ENCODE assay signal across 30 cellular contexts in the genomic region with DNA sequence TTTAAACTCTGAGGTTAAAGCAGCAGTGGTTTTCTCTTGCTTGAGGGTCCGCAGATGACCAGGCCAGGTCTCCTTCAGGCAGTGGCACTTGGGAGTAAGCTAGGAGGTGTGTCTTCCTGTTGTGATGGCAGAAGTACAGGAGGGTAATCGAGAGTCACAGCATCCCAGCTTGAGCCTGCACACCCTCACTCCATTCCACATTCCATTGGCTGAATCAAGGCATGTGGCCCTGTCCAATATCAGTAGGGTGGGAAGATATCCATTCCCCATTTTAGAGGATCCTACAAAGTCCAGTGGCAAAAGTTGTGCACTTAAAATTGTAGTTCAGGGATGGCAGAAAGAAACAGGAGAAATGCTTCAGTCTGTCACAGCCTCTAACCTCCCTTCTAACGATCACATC. TPM values are rescaled to one million over a fixed set of nuclear protein-coding genes. Genes with fewer than 3 reads are reported as not detected.
DNase-seq lines count a peak whose midpoint lies in the region; ATAC-seq, FAIRE-seq and TF ChIP-seq lines count a peak whose summit lies in the region.
"Had no signal": no experiment of that assay in that cellular context is flagged by ENCODE, and none has a peak within 500 bp of the region (broad histone marks: within the 10 kb centered on the region; RNA-seq: fewer than 3 reads in every experiment).

No MANE protein-coding gene starts in this region.

- H3K4me3 Mint-ChIP-seq in HFFc6 (peak overlapping the region; percentile 40; the same call in 1 of the 2 replicates), astrocyte (ENCODE audit: unreplicated experiment) (no peak overlapping the region)
- H3K4me3 Mint-ChIP-seq: activated CD8-positive, alpha-beta T cell treated with anti-CD3 and anti-CD28 coated beads, Interleukin-2, amount 10 ng/mL, durations not matched to agents 7 days and 5 days; activated T-helper 17 cell treated with anti-CD3 and anti-CD28 coated beads, Interleukin-2, amount 50 U/mL, for 72 hours; B cell; CD8-positive, alpha-beta memory T cell; IgD-negative memory B cell; stimulated activated memory B cell treated with anti-CD40 and anti-IgM and Interleukin-4, amounts not matched to agents 10 μg/mL and 1 μg/mL and 100 μg/mL, for 72 hours had no signal

- no peaks in the 10 kb centered on the region for H3K79me2 ChIP-seq in astrocyte (ENCODE audit: insufficient read depth, low read length)
- H3K79me2 ChIP-seq in osteoblast (ENCODE audit: insufficient read depth, low read length): no peaks in the 10 kb centered on the region

- H3K27me3 ChIP-seq in AG04450 (ENCODE audit: control insufficient read depth, insufficient read depth, low read length): no peaks in the 10 kb centered on the region
- no peaks in the 10 kb centered on the region for H3K27me3 ChIP-seq in astrocyte (ENCODE audit: insufficient read depth, low read length)
- no peaks in the 10 kb centered on the region for H3K27me3 ChIP-seq in osteoblast (ENCODE audit: insufficient read depth, low read length)
- H3K27me3 ChIP-seq in ascending aorta: no peaks in the 10 kb centered on the region
- H3K27me3 ChIP-seq: right lobe of liver, suprapubic skin, upper lobe of right lung had no signal

- H3K27ac ChIP-seq in AG04450 (ENCODE audit: low read depth, low read length): peak overlapping the region; percentile 48
- peak overlapping the region; percentile 22 for H3K27ac ChIP-seq in astrocyte (ENCODE audit: low read depth, low read length)
- H3K27ac ChIP-seq in osteoblast (ENCODE audit: low read depth, low read length): peak overlapping the region; percentile 27
- no peak overlapping the region for H3K27ac ChIP-seq in ascending aorta
- H3K27ac ChIP-seq: A549, coronary artery, prostate gland, right lobe of liver, suprapubic skin, upper lobe of right lung had no signal

- CTCF ChIA-PET in AG04450 (lab: Charles Lee): interaction anchor here (0.8 kb wide), 1 partner anchor 37 kb away, joined by 3 read pairs; no protein-coding TSS in a partner anchor

- DNase-seq in AG04450 (ENCODE audit: low read depth, low spot score): no peak
- no peak for DNase-seq in HFFc6
- DNase-seq in astrocyte (ENCODE audit: low read depth): no peak
- no peak for DNase-seq in osteoblast (ENCODE audit: insufficient read length, low spot score, missing footprints)
- no peak for DNase-seq in superior temporal gyrus (ENCODE audit: extremely low spot score)
- no peak for DNase-seq in ascending aorta (ENCODE audit: low spot score in 2 of 2)
- no peak for DNase-seq in 8988T
- DNase-seq: activated CD8-positive, alpha-beta T cell treated with anti-CD3 and anti-CD28 coated beads, Interleukin-2, amount 10 ng/mL, durations not matched to agents 7 days and 5 days; activated naive CD4-positive, alpha-beta T cell treated with anti-CD3 and anti-CD28 coated beads, Interleukin-2, amount 50 U/mL, for 16 hours; amniotic stem cell; CD8-positive, alpha-beta memory T cell; effector memory CD4-positive, alpha-beta T cell; erythroblast; left ventricle myocardium superior; NCI-H146; NCI-H226; NCI-H69; right lobe of liver; Right ventricle myocardium superior; upper lobe of right lung had no signal

- H3K27me3 Mint-ChIP-seq in HFFc6 (ENCODE audit: insufficient read depth) (no peaks in the 10 kb centered on the region), astrocyte (ENCODE audit: low read depth, unreplicated experiment) (no peaks in the 10 kb centered on the region)
- H3K27me3 Mint-ChIP-seq: activated T-helper 17 cell treated with anti-CD3 and anti-CD28 coated beads, Interleukin-2, amount 50 U/mL, for 72 hours; B cell had no signal

- H3K4me1 ChIP-seq in astrocyte (ENCODE audit: insufficient read depth, low read length) (peaks cover 19% of the 10 kb centered on the region), osteoblast (ENCODE audit: insufficient read depth, low read length) (peaks cover 15% of the 10 kb centered on the region), ascending aorta (no peaks in the 10 kb centered on the region)
- H3K4me1 ChIP-seq: prostate gland, right lobe of liver, upper lobe of right lung had no signal

- no peak for TF ChIP-seq CTCF in AG04450 (IDR thresholded peaks at IDR 0.05; ENCODE audit: low read depth, low read length)
- no peak for TF ChIP-seq CTCF in HFFc6 (IDR thresholded peaks at IDR 0.05)
- no peak for TF ChIP-seq CTCF in astrocyte (IDR thresholded peaks at IDR 0.05; ENCODE audit: insufficient read depth, low read depth, low read length)
- no peak for TF ChIP-seq CTCF in osteoblast (IDR thresholded peaks at IDR 0.05; ENCODE audit: extremely low read depth, low read depth, low read length)
- TF ChIP-seq CTCF in ascending aorta (IDR thresholded peaks at IDR 0.05): no peak

- H3K4me3 ChIP-seq in AG04450 (ENCODE audit: low read depth, low read length): no peak overlapping the region
- H3K4me3 ChIP-seq in astrocyte (ENCODE audit: insufficient read depth, low read depth, low read length): no peak overlapping the region
- H3K4me3 ChIP-seq in osteoblast (ENCODE audit: insufficient read depth, low read length): no peak overlapping the region
- H3K4me3 ChIP-seq in ascending aorta: no peak overlapping the region
- H3K4me3 ChIP-seq: A549, coronary artery, prostate gland, right lobe of liver, suprapubic skin, upper lobe of right lung had no signal

- ATAC-seq in GM21367 (IDR thresholded peaks at IDR 0.05; ENCODE audit: unreplicated experiment): no peak
- ATAC-seq: A549; activated CD8-positive, alpha-beta T cell treated with anti-CD3 and anti-CD28 coated beads, Interleukin-2, amount 10 ng/mL, durations not matched to agents 7 days and 5 days; left ventricle myocardium superior; stimulated activated memory B cell treated with anti-CD40 and anti-IgM and Interleukin-4, amounts not matched to agents 10 μg/mL and 1 μg/mL and 100 μg/mL, for 72 hours had no signal

- H3K36me3 ChIP-seq in astrocyte (ENCODE audit: insufficient read depth, low read length): no peaks in the 10 kb centered on the region
- no peaks in the 10 kb centered on the region for H3K36me3 ChIP-seq in osteoblast (ENCODE audit: insufficient read depth, low read length)
- H3K36me3 ChIP-seq in ascending aorta: no peaks in the 10 kb centered on the region
- H3K36me3 ChIP-seq: prostate gland, right lobe of liver, suprapubic skin, upper lobe of right lung had no signal

- no peaks in the 10 kb centered on the region for H3K36me3 Mint-ChIP-seq in HFFc6 (ENCODE audit: low read depth)
- no peaks in the 10 kb centered on the region for H3K36me3 Mint-ChIP-seq in astrocyte (ENCODE audit: low read depth, unreplicated experiment)
- H3K36me3 Mint-ChIP-seq: stimulated activated memory B cell treated with anti-CD40 and anti-IgM and Interleukin-4, amounts not matched to agents 10 μg/mL and 1 μg/mL and 100 μg/mL, for 72 hours had no signal

- no peak for FAIRE-seq in astrocyte (lab: Jason Lieb, UNC)
- FAIRE-seq: A549, islet of Langerhans had no signal

- H3K9me3 Mint-ChIP-seq in HFFc6: no peaks in the 10 kb centered on the region
- H3K9me3 Mint-ChIP-seq in astrocyte (ENCODE audit: unreplicated experiment): no peaks in the 10 kb centered on the region
- H3K9me3 Mint-ChIP-seq: activated T-helper 17 cell treated with anti-CD3 and anti-CD28 coated beads, Interleukin-2, amount 50 U/mL, for 72 hours; CD8-positive, alpha-beta memory T cell; IgD-negative memory B cell; stimulated activated memory B cell treated with anti-CD40 and anti-IgM and Interleukin-4, amounts not matched to agents 10 μg/mL and 1 μg/mL and 100 μg/mL, for 72 hours had no signal

- peaks cover 26% of the 10 kb centered on the region for H3K4me1 Mint-ChIP-seq in HFFc6 (ENCODE audit: low read depth)
- H3K4me1 Mint-ChIP-seq in astrocyte (ENCODE audit: low read depth, unreplicated experiment): peaks cover 9% of the 10 kb centered on the region
- H3K4me1 Mint-ChIP-seq: activated T-helper 17 cell treated with anti-CD3 and anti-CD28 coated beads, Interleukin-2, amount 50 U/mL, for 72 hours; B cell; CD8-positive, alpha-beta memory T cell; stimulated activated memory B cell treated with anti-CD40 and anti-IgM and Interleukin-4, amounts not matched to agents 10 μg/mL and 1 μg/mL and 100 μg/mL, for 72 hours had no signal

- H3K4me2 ChIP-seq in astrocyte (ENCODE audit: low read length) (peak overlapping the region; percentile 49), osteoblast (ENCODE audit: insufficient read depth, low read length) (peak overlapping the region; percentile 32)

- H2AFZ ChIP-seq in astrocyte (ENCODE audit: low read depth, low read length) (no peak overlapping the region), osteoblast (ENCODE audit: low read length) (no peak overlapping the region)

- POLR2A ChIA-PET in AG04450 (lab: Yijun Ruan, JAX): interaction anchor here (0.5 kb wide), 1 partner anchor 20 kb away, joined by 4 read pairs; no protein-coding TSS in a partner anchor

- no peak overlapping the region for H3K9ac ChIP-seq in astrocyte (ENCODE audit: low read length)

- H3K9me3 ChIP-seq in AG04450 (ENCODE audit: control insufficient read depth, insufficient read depth, low read length) (no peaks in the 10 kb centered on the region), astrocyte (ENCODE audit: insufficient read depth, low read depth, low read length) (no peaks in the 10 kb centered on the region), osteoblast (ENCODE audit: low read depth, low read length) (no peaks in the 10 kb centered on the region), ascending aorta (no peaks in the 10 kb centered on the region)
- H3K9me3 ChIP-seq: A549, prostate gland, right lobe of liver, suprapubic skin, upper lobe of right lung had no signal

- H4K20me1 ChIP-seq in astrocyte (ENCODE audit: insufficient read depth, low read length) (no peaks in the 10 kb centered on the region), osteoblast (ENCODE audit: insufficient read depth, low read length) (no peaks in the 10 kb centered on the region)

- H3K27ac Mint-ChIP-seq in HFFc6: peak overlapping the region; percentile 64
- H3K27ac Mint-ChIP-seq in astrocyte (ENCODE audit: unreplicated experiment): peak overlapping the region; percentile 4
- H3K27ac Mint-ChIP-seq: activated CD8-positive, alpha-beta T cell treated with anti-CD3 and anti-CD28 coated beads, Interleukin-2, amount 10 ng/mL, durations not matched to agents 7 days and 5 days; activated T-helper 17 cell treated with anti-CD3 and anti-CD28 coated beads, Interleukin-2, amount 50 U/mL, for 72 hours; B cell; CD8-positive, alpha-beta memory T cell; IgD-negative memory B cell; stimulated activated memory B cell treated with anti-CD40 and anti-IgM and Interleukin-4, amounts not matched to agents 10 μg/mL and 1 μg/mL and 100 μg/mL, for 72 hours had no signal

- intact Hi-C loops in ascending aorta (cut with DNase I): no loop called here

RNA-seq across cellular contexts. Expression of gene OSBP2, which starts 23.3 kb away (rescaled TPM):
- polyA plus RNA-seq in AG04450 (2011; rRNA removed): 1.6 and 1.8 TPM in 2 replicates
- 3.3 and 3.9 TPM in 2 replicates for polyA minus RNA-seq in AG04450 (2011; rRNA and poly(A)+ RNA removed)
- total RNA-seq in HFFc6 (2021; fragmentation: NEBNext Ultra II Directional; extraction: Animal tissue kit (Norgen Biotek cat#: 25700)): under 1 TPM in 5 of 6 experiments, not detected in 1; 0.09 to 0.37 (median 0.28) TPM
- total RNA-seq in astrocyte (0.48 and 0.89 TPM in 2 replicates), osteoblast (4.3 and 6.8 TPM in 2 replicates), ascending aorta (0.53 TPM)

RNA-seq across cellular contexts. Expression of gene DUSP18, which starts 50.3 kb away (rescaled TPM):
- 13.8 and 14.5 TPM in 2 replicates for polyA plus RNA-seq in AG04450 (2011; rRNA removed)
- polyA minus RNA-seq in AG04450 (2011; rRNA and poly(A)+ RNA removed): 20.7 and 21.7 TPM in 2 replicates
- total RNA-seq in HFFc6 (2021; fragmentation: NEBNext Ultra II Directional; extraction: Animal tissue kit (Norgen Biotek cat#: 25700)): 1 to 10 TPM; 4.7 to 7.3 (median 6.0) TPM
- total RNA-seq in astrocyte: 8.6 and 10.2 TPM in 2 replicates
- total RNA-seq in osteoblast: 14.1 and 17.1 TPM in 2 replicates
- 0.21 TPM for total RNA-seq in ascending aorta

Comparison
In these comparisons a context has a peak if more than half of its experiments do, and no peak if none do; other contexts are left out.
1. H3K27ac ChIP-seq: peak in AG04450 (single experiment), astrocyte (single experiment) and osteoblast (single experiment); none in ascending aorta (0 of 2).